ENCODE assay signal across 10 cellular contexts in genomic region chr6:106637718-106638341, GRCh38. TPM values are rescaled to one million over a fixed set of nuclear protein-coding genes. Genes with fewer than 3 reads are reported as not detected.
DNase-seq lines count a peak whose midpoint lies in the region; ATAC-seq and TF ChIP-seq lines count a peak whose summit lies in the region.
"Had no signal": no experiment of that assay in that cellular context is flagged by ENCODE, and none has a peak within 500 bp of the region (broad histone marks: within the 10 kb centered on the region; RNA-seq: fewer than 3 reads in every experiment).

No MANE protein-coding gene starts in this region.

- TF ChIP-seq EP300 in stomach (IDR thresholded peaks at IDR 0.05), result no peak

- peaks cover 32 to 35% of the 10 kb centered on the region in 2 donors for H3K36me3 Mint-ChIP-seq in naive B cell

- WGBS in stomach, 5 donors, result 66 to 80% (median 76%) methylated on average over 6 of the region's 6 CpGs

- H3K27ac Mint-ChIP-seq in naive B cell, result peak overlapping the region; percentile 70 to 97 (median 92)

- peaks cover 0 to 28% (median 21%) of the 10 kb centered on the region in 4 donors for H3K36me3 ChIP-seq in stomach

- no peak overlapping the region for H3K4me3 ChIP-seq in stomach

- H3K4me3 Mint-ChIP-seq in naive B cell, result peak overlapping the region; percentile 67 to 88 (median 78)
- H3K4me3 Mint-ChIP-seq: activated naive CD8-positive, alpha-beta T cell treated with anti-CD3 and anti-CD28 coated beads, Interleukin-2, amount 10 ng/mL, durations not matched to agents 7 days and 5 days had no signal

- DNase-seq in naive B cell (peak; percentile 77), hippocampal formation (lab: John Stamatoyannopoulos, UW) (no peak), AG20443 (ENCODE audit: low spot score) (no peak), stomach (no peak)
- DNase-seq: activated naive CD8-positive, alpha-beta T cell treated with anti-CD3 and anti-CD28 coated beads, Interleukin-2, amount 10 ng/mL, durations not matched to agents 7 days and 5 days; NCI-H1417 had no signal

- ATAC-seq in GM18873 (IDR thresholded peaks at IDR 0.05; ENCODE audit: low FRiP score, unreplicated experiment), result peak; percentile 63
- peak; percentile 71 for ATAC-seq in GM21825 (IDR thresholded peaks at IDR 0.05; ENCODE audit: unreplicated experiment)
- ATAC-seq in HG03520 (IDR thresholded peaks at IDR 0.05; ENCODE audit: unreplicated experiment), result peak; percentile 60
- peak; percentile 95 to 98 for ATAC-seq in naive B cell (ENCODE audit: low read depth in 2 of 2)
- ATAC-seq: SK-N-SH treated with all-trans-retinoic acid at 6 μM for 48 hours had no signal

- no peaks in the 10 kb centered on the region for H3K27me3 ChIP-seq in stomach

- H3K9me3 Mint-ChIP-seq in naive B cell, result peaks cover 0 to 4% (median 0%) of the 10 kb centered on the region in 7 donors
- H3K9me3 Mint-ChIP-seq: activated naive CD8-positive, alpha-beta T cell treated with anti-CD3 and anti-CD28 coated beads, Interleukin-2, amount 10 ng/mL, durations not matched to agents 7 days and 5 days had no signal

- intact Hi-C loops in stomach (cut with DNase I; ENCODE audit: low total_unique reads), result no loop called here

- H3K27ac ChIP-seq in stomach, result peak overlapping the region in 1 of 5 donors; percentile 21

- no peak for TF ChIP-seq CTCF in stomach (IDR thresholded peaks at IDR 0.05)

- H3K4me1 ChIP-seq in stomach, result peaks cover 0 to 27% (median 7%) of the 10 kb centered on the region in 4 donors

- H3K27me3 Mint-ChIP-seq in naive B cell, result no peaks in the 10 kb centered on the region
- H3K27me3 Mint-ChIP-seq: activated naive CD8-positive, alpha-beta T cell treated with anti-CD3 and anti-CD28 coated beads, Interleukin-2, amount 10 ng/mL, durations not matched to agents 7 days and 5 days had no signal

- no peaks in the 10 kb centered on the region for H3K9me3 ChIP-seq in stomach

- no peak for TF ChIP-seq POLR2A in stomach (IDR thresholded peaks at IDR 0.05)

- peaks cover 57 to 68% (median 67%) of the 10 kb centered on the region in 3 donors for H3K4me1 Mint-ChIP-seq in naive B cell

RNA-seq across cellular contexts. Expression of gene QRSL1, which starts 8.5 kb away (rescaled TPM):
- 10 to 100 TPM; 82.0 to 97.2 (median 88.6) TPM for polyA plus RNA-seq in naive B cell (ENCODE audit: low read depth in 6 of 6)
- total RNA-seq in stomach, result 10 to 100 TPM in 2 of 5 donors, 1 to 10 TPM in 3; 2.3 to 19.8 (median 7.1) TPM
- polyA plus RNA-seq in stomach, result 1 to 10 TPM; 5.4 to 9.5 (median 6.6) TPM

RNA-seq across cellular contexts. Expression of gene RTN4IP1, which starts 8.5 kb away (rescaled TPM):
- 10 to 100 TPM; 14.1 to 38.8 (median 18.1) TPM for polyA plus RNA-seq in naive B cell (ENCODE audit: low read depth in 6 of 6)
- total RNA-seq in stomach, result 10 to 100 TPM in 3 of 5 donors, 1 to 10 TPM in 1, not detected in 1; 9.2 to 44.2 (median 21.2) TPM
- 1 to 10 TPM; 5.4 to 7.7 (median 5.7) TPM for polyA plus RNA-seq in stomach

Comparison
In these comparisons a context has a peak if more than half of its experiments do, and no peak if none do; other contexts are left out.
1. RNA of gene QRSL1, which starts 8.5 kb away (polyA plus RNA-seq): 82.0 to 97.2 TPM in naive B cell; 5.4 to 9.5 TPM in stomach; every median in the first group is over 4 times any median in the second.
2. Peak in every context shown above with its lines, with median percentiles within 50 percentile points of each other: ATAC-seq.